In the genomic region with DNA sequence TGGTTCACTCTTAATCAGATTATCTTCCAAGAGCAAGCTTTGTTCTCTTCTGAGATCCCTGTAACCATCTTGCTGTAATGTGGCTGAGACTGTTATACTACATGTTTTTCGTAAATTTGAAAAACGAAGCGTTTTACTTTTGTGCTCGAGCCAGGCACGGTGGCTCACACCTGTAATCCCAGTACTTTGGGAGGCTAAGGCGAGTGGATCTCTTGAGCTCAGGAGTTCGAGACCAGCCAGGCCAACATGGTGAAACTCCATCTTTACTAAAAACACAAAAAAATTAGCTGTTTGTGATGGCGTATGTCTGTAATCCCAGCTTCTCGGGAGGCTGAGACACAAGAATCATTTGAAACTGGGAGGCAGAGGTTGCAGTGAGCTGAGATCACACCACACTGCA, we compare ENCODE assay signal across 7 cellular contexts. TPM values are rescaled to one million over a fixed set of nuclear protein-coding genes. Genes with fewer than 3 reads are reported as not detected.
DNase-seq lines count a peak whose midpoint lies in the region; ATAC-seq and TF ChIP-seq lines count a peak whose summit lies in the region.

No MANE protein-coding gene starts in this region.

- no peak for TF ChIP-seq CTCF in left lung (IDR thresholded peaks at IDR 0.05)

- peaks cover 52% of the 10 kb centered on the region for H3K27me3 Mint-ChIP-seq in IgD-negative memory B cell
- H3K27me3 Mint-ChIP-seq in activated naive CD8-positive, alpha-beta T cell: peaks cover 3% of the 10 kb centered on the region

- peak overlapping the region in 1 of 2 donors; percentile 29 for H3K4me3 ChIP-seq in left lung
- peak overlapping the region; percentile 63 to 69 (median 66) for H3K4me3 ChIP-seq in subcutaneous abdominal adipose tissue (ENCODE audit: low read depth in 1 of 5, low read length in 5 of 5)

- no peaks in the 10 kb centered on the region for H3K9me3 ChIP-seq in left lung
- H3K9me3 ChIP-seq in subcutaneous abdominal adipose tissue (ENCODE audit: control insufficient read depth in 5 of 5, low read length in 5 of 5): no peaks in the 10 kb centered on the region

- peaks cover 50 to 84% of the 10 kb centered on the region in 2 donors for H3K4me1 ChIP-seq in left lung
- H3K4me1 ChIP-seq in subcutaneous abdominal adipose tissue (ENCODE audit: control insufficient read depth in 5 of 5, insufficient read depth in 5 of 5, low read length in 5 of 5): peaks cover 13 to 78% (median 73%) of the 10 kb centered on the region in 5 donors

- H3K36me3 Mint-ChIP-seq in IgD-negative memory B cell: no peaks in the 10 kb centered on the region
- H3K36me3 Mint-ChIP-seq in activated naive CD8-positive, alpha-beta T cell: no peaks in the 10 kb centered on the region

- ATAC-seq in left lung (no peak), GM19035 (IDR thresholded peaks at IDR 0.05; ENCODE audit: unreplicated experiment) (no peak), GM19328 (IDR thresholded peaks at IDR 0.05; ENCODE audit: unreplicated experiment) (no peak)

- H3K27ac ChIP-seq in left lung (peak overlapping the region; percentile 87 to 91), subcutaneous abdominal adipose tissue (ENCODE audit: low read depth, low read length) (peak overlapping the region; percentile 58)

- H3K27me3 ChIP-seq in left lung (no peaks in the 10 kb centered on the region), subcutaneous abdominal adipose tissue (ENCODE audit: control insufficient read depth in 5 of 5, insufficient read depth in 4 of 5, low read length in 5 of 5) (no peaks in the 10 kb centered on the region)

- H3K4me3 Mint-ChIP-seq in IgD-negative memory B cell: peak overlapping the region; percentile 57 to 91 (median 86)
- H3K4me3 Mint-ChIP-seq in activated naive CD8-positive, alpha-beta T cell: peak overlapping the region; percentile 83

- peaks cover 32 to 44% (median 36%) of the 10 kb centered on the region in 3 donors for H3K4me1 Mint-ChIP-seq in IgD-negative memory B cell
- H3K4me1 Mint-ChIP-seq in activated naive CD8-positive, alpha-beta T cell (ENCODE audit: low read depth): peaks cover 33% of the 10 kb centered on the region

- H3K27ac Mint-ChIP-seq in IgD-negative memory B cell: peak overlapping the region in 1 of 3 donors; percentile 60
- no peak overlapping the region for H3K27ac Mint-ChIP-seq in activated naive CD8-positive, alpha-beta T cell

- intact Hi-C loops in left lung (cut with DNase I): no loop called here

- no peak for DNase-seq in left lung
- DNase-seq in ureter (ENCODE audit: low spot score): no peak

- H3K9me3 Mint-ChIP-seq in IgD-negative memory B cell: peaks cover 0 to 2% (median 0%) of the 10 kb centered on the region in 3 donors
- no peaks in the 10 kb centered on the region for H3K9me3 Mint-ChIP-seq in activated naive CD8-positive, alpha-beta T cell (ENCODE audit: low read depth)

- H3K36me3 ChIP-seq in left lung (no peaks in the 10 kb centered on the region), subcutaneous abdominal adipose tissue (ENCODE audit: control insufficient read depth in 5 of 5, insufficient read depth in 5 of 5, low read length in 5 of 5) (no peaks in the 10 kb centered on the region)

- peak overlapping the region in 4 of 5 donors; percentile 42 to 60 (median 58) for H3K9ac ChIP-seq in subcutaneous abdominal adipose tissue (ENCODE audit: low read length in 5 of 5)

RNA-seq across cellular contexts. Expression of gene CUEDC1, which starts 7.8 kb away (rescaled TPM):
- polyA plus RNA-seq in IgD-negative memory B cell: not detected
- total RNA-seq in left lung (10 to 100 TPM; 44.1 to 47.3 TPM), ureter (36.9 TPM)

RNA-seq across cellular contexts. Expression of gene VEZF1, which starts 40.7 kb away (rescaled TPM):
- 38.3 TPM for polyA plus RNA-seq in IgD-negative memory B cell
- 10 to 100 TPM; 62.7 to 62.9 TPM for total RNA-seq in left lung
- 75.6 TPM for total RNA-seq in ureter

RNA-seq across cellular contexts. Expression of gene SRSF1, which starts 59.7 kb away (rescaled TPM):
- polyA plus RNA-seq in IgD-negative memory B cell: 57.3 TPM
- total RNA-seq in left lung: 100 to 1,000 TPM; 137 to 200 TPM
- 205 TPM for total RNA-seq in ureter
